ENCODE assay signal across 9 cellular contexts in genomic region chr7:44045226-44046014, GRCh38. TPM values are rescaled to one million over a fixed set of nuclear protein-coding genes. Genes with fewer than 3 reads are reported as not detected.
A peak's percentile ranks its signal among the peaks of the same experiment; 100 is the strongest.
DNase-seq lines count a peak whose midpoint lies in the region; ATAC-seq, FAIRE-seq and TF ChIP-seq lines count a peak whose summit lies in the region.
"Had no signal": no experiment of that assay in that cellular context is flagged by ENCODE, and none has a peak within 500 bp of the region (broad histone marks: within the 10 kb centered on the region; RNA-seq: fewer than 3 reads in every experiment).

No MANE protein-coding gene starts in this region.

- peak overlapping the region; percentile 96 for H3K4me2 ChIP-seq in GM12878 (ENCODE audit: control insufficient read depth, insufficient read depth)

- peaks cover 51% of the 10 kb centered on the region for H3K79me2 ChIP-seq in GM12878 (ENCODE audit: control insufficient read depth, insufficient read depth, low read length)

- H3K36me3 ChIP-seq in ES-I3 (ENCODE audit: insufficient read depth, low read length) (no peaks in the 10 kb centered on the region), GM12878 (ENCODE audit: control insufficient read depth in 2 of 2, insufficient read depth in 2 of 2, low read length in 1 of 2) (peaks cover 8 to 9% of the 10 kb centered on the region in 2 experiments), lung (ENCODE audit: control insufficient read depth in 2 of 2, insufficient read depth in 2 of 2, low read length in 2 of 2) (peaks cover 0 to 14% of the 10 kb centered on the region in 2 donors), urinary bladder (ENCODE audit: insufficient read depth) (no peaks in the 10 kb centered on the region)

- peaks cover 14% of the 10 kb centered on the region for H4K20me1 ChIP-seq in GM12878 (ENCODE audit: control insufficient read depth, insufficient read depth)

- RAD21 ChIA-PET in GM12878 (lab: Charles Lee; ENCODE audit: unreplicated experiment), result interaction anchor here (0.5 to 2.1 kb wide), 2 partner anchors 26 to 55 kb away, joined by 4 to 6 read pairs; no protein-coding TSS in a partner anchor

- no peak for TF ChIP-seq RAD21 in GM12878 (IDR thresholded peaks at IDR 0.05; ENCODE audit: insufficient read depth, low read depth, low read length)

- peak; percentile 17 for ATAC-seq in GM12878
- no peak for ATAC-seq in lung (ENCODE audit: insufficient read depth, low FRiP score)
- ATAC-seq in GM21723 (IDR thresholded peaks at IDR 0.05; ENCODE audit: unreplicated experiment), result no peak

- H3K4me1 ChIP-seq in ES-I3 (ENCODE audit: insufficient read depth, low read length), result no peaks in the 10 kb centered on the region
- peaks cover 15% of the 10 kb centered on the region for H3K4me1 ChIP-seq in GM12878 (ENCODE audit: control insufficient read depth, insufficient read depth, low read length)
- H3K4me1 ChIP-seq in lung (ENCODE audit: control insufficient read depth in 2 of 2, insufficient read depth in 2 of 2, low read length in 2 of 2), result peaks cover 3 to 21% of the 10 kb centered on the region in 2 donors
- H3K4me1 ChIP-seq in urinary bladder (ENCODE audit: insufficient read depth), result no peaks in the 10 kb centered on the region

- H3K27ac ChIP-seq in GM12878 (ENCODE audit: control insufficient read depth, insufficient read depth) (peak overlapping the region; percentile 88), lung (ENCODE audit: low read depth in 1 of 2, low read length in 1 of 2) (peak overlapping the region; percentile 79 to 99), urinary bladder (ENCODE audit: low read depth) (peak overlapping the region; percentile 75)

- CTCF ChIA-PET in GM12878 (lab: Yijun Ruan, JAX), result interaction anchor here (1.2 kb wide), 1 partner anchor 151 kb away, joined by 4 read pairs; no protein-coding TSS in a partner anchor

- TF ChIP-seq CTCF in GM12878 (IDR thresholded peaks at IDR 0.05 in 2 of 3, conservative IDR thresholded peaks at IDR 0.05 in 1 of 3; ENCODE audit: control insufficient read depth in 2 of 3, extremely low read depth in 1 of 3, insufficient read depth in 1 of 3, low read depth in 3 of 3, low read length in 3 of 3) (no peak), lung (IDR thresholded peaks at IDR 0.05; ENCODE audit: control extremely low read depth, extremely low read depth) (no peak)

- no peaks in the 10 kb centered on the region for H3K9me3 Mint-ChIP-seq in IgD-negative memory B cell

- TF ChIP-seq EP300 in GM12878 (IDR thresholded peaks at IDR 0.05; ENCODE audit: borderline replicate concordance in 1 of 2, control insufficient read depth in 1 of 2, low read depth in 2 of 2, low read length in 2 of 2), result no peak

- peaks cover 1% of the 10 kb centered on the region for H3K27me3 Mint-ChIP-seq in IgD-negative memory B cell

- H3K27me3 ChIP-seq in GM12878 (replicated peaks in 1 of 2; ENCODE audit: control insufficient read depth in 2 of 2, insufficient read depth in 2 of 2, low read length in 1 of 2), result no peaks in the 10 kb centered on the region
- H3K27me3 ChIP-seq in lung (ENCODE audit: control insufficient read depth, insufficient read depth), result no peaks in the 10 kb centered on the region

- peaks cover 6% of the 10 kb centered on the region for H3K36me3 Mint-ChIP-seq in IgD-negative memory B cell

- peak overlapping the region; percentile 87 to 95 (median 92) for H3K4me3 Mint-ChIP-seq in IgD-negative memory B cell

- no peak for FAIRE-seq in GM12878 (lab: Jason Lieb, UNC)

- POLR2A ChIA-PET in GM12878 (lab: Charles Lee), result interaction anchor here (0.6 to 2.1 kb wide), 4 partner anchors 19 to 166 kb away, joined by 3 to 16 read pairs (median 6); partner anchors contain the start of gene YKT6

- no peak for TF ChIP-seq POLR2A in GM12878 (IDR thresholded peaks at IDR 0.05; ENCODE audit: low read depth, low read length)

- intact Hi-C loops in GM12878 (cut with micrococcal nuclease; ENCODE audit: unreplicated experiment), result no loop called here

- H3K4me1 Mint-ChIP-seq in IgD-negative memory B cell, result peaks cover 16 to 56% (median 45%) of the 10 kb centered on the region in 3 donors

- in situ Hi-C loops in GM12878 (cut with MboI), result no loop called here

- 1% methylated on average over 15 of the region's 15 CpGs for WGBS in GM12878 (ENCODE audit: insufficient coverage, insufficient replicate concordance, low lambda C conversion rate, missing lambda C conversion rate)
- WGBS in lung, 2 donors, result 21% methylated on average over 14 to 15 of the region's 15 CpGs
- WGBS in urinary bladder, result 21% methylated on average over 15 of the region's 15 CpGs

- SMC1A ChIA-PET in GM12878 (lab: Charles Lee; ENCODE audit: uncharacterized antibody, unreplicated experiment), result interaction anchor here (1.7 to 1.8 kb wide), 2 partner anchors 13 to 25 kb away, joined by 4 to 6 read pairs; no protein-coding TSS in a partner anchor

- no peak overlapping the region for H2AFZ ChIP-seq in GM12878 (ENCODE audit: control insufficient read depth, low read depth, low read length)

- DNase-seq in GM12878 (ENCODE audit: low read depth, low spot score) (no peak), lung (ENCODE audit: low spot score) (no peak), NCI-H2171 treated with DMSO at 0.1 percent for 48 hours (lab: John Stamatoyannopoulos, UW) (no peak), dedifferentiated amniotic fluid mesenchymal stem cell (ENCODE audit: extremely low spot score) (no peak)

- H3K4me3 ChIP-seq in GM12878 (peak overlapping the region; percentile 83), lung (peak overlapping the region; percentile 98), urinary bladder (ENCODE audit: low read depth, low read length) (peak overlapping the region; percentile 92)

- TSS peak; percentile 67 for BruUV-seq in GM12878 (replicated peaks; lab: Mats Ljungman, UMichigan)

- peak overlapping the region; percentile 87 to 98 (median 98) for H3K27ac Mint-ChIP-seq in IgD-negative memory B cell

- H3K9ac ChIP-seq in ES-I3 (ENCODE audit: low read depth, low read length), result peak overlapping the region; percentile 92
- H3K9ac ChIP-seq in GM12878 (ENCODE audit: control insufficient read depth, insufficient read depth, low read length), result peak overlapping the region; percentile 82

- no peaks in the 10 kb centered on the region for H3K9me3 ChIP-seq in ES-I3 (ENCODE audit: control insufficient read depth, insufficient read depth, low read length)
- H3K9me3 ChIP-seq in GM12878 (replicated peaks; ENCODE audit: control insufficient read depth, insufficient read depth, low read length), result no peaks in the 10 kb centered on the region
- no peaks in the 10 kb centered on the region for H3K9me3 ChIP-seq in lung (ENCODE audit: control insufficient read depth in 2 of 2, insufficient read depth in 1 of 2, low read length in 1 of 2)

RNA-seq across cellular contexts. Expression of gene DBNL, which starts 0.9 kb away (rescaled TPM):
- 384 TPM for polyA plus RNA-seq in IgD-negative memory B cell
- total RNA-seq in GM12878 (2013; cell fraction: nucleolus; rRNA removed), result 252 and 284 TPM in 2 replicates
- 113 and 117 TPM in 2 replicates for total RNA-seq in GM12878 (2014; rRNA removed)
- total RNA-seq in GM12878 (2014; rRNA removed; fragmentation: Illumina TruSeq; extraction: Trizol), result 62.0 and 65.6 TPM in 2 replicates
- 108 and 110 TPM in 2 replicates for total RNA-seq in GM12878 (2021)
- 79.6 TPM for polyA plus RNA-seq in GM12878 (2011; ENCODE audit: low read depth)
- 32.2 and 58.3 TPM in 2 replicates for polyA plus RNA-seq in GM12878 (2011; rRNA removed)
- 82.9 and 87.8 TPM in 2 replicates for polyA plus RNA-seq in GM12878 (2011; cell fraction: cytosol; rRNA removed)
- polyA plus RNA-seq in GM12878 (2011; cell fraction: nucleus; rRNA removed), result 136 and 153 TPM in 2 replicates
- polyA plus RNA-seq in GM12878 (2012), result 72.6 and 74.6 TPM in 2 replicates
- 30.2 and 78.1 TPM in 2 replicates for polyA plus RNA-seq in GM12878 (2014; fragmentation: Illumina TruSeq; extraction: Trizol)
- polyA plus RNA-seq in GM12878 (2014; fragmentation: Nextera tagmentation; extraction: Ambion mirVana), result 10 to 100 TPM in 1 of 2 experiments, 1 to 10 TPM in 1; 4.1 to 18.5 TPM
- 90.4 and 108 TPM in 2 replicates for polyA plus RNA-seq in GM12878 (2014; rRNA removed)
- 100 to 1,000 TPM; 161 to 179 TPM for polyA plus RNA-seq in GM12878 (2016; fragmentation: Nextera tagmentation; extraction: Ambion mirVana)
- 61.2 and 89.4 TPM in 2 replicates for polyA minus RNA-seq in GM12878 (2011; rRNA and poly(A)+ RNA removed)
- 23.8 and 26.2 TPM in 2 replicates for polyA minus RNA-seq in GM12878 (2011; cell fraction: cytosol; rRNA and poly(A)+ RNA removed)
- polyA minus RNA-seq in GM12878 (2011; cell fraction: nucleus; rRNA and poly(A)+ RNA removed), result 35.8 and 70.2 TPM in 2 replicates
- 100 to 1,000 TPM in 1 of 2 donors, 10 to 100 TPM in 1; 65.9 to 144 TPM for total RNA-seq in lung
- 100 to 1,000 TPM in 1 of 2 donors, 10 to 100 TPM in 1; 89.3 to 209 TPM for polyA plus RNA-seq in lung
- 56.0 TPM for total RNA-seq in urinary bladder
- polyA plus RNA-seq in urinary bladder, result 111 TPM

RNA-seq across cellular contexts. Expression of gene PGAM2, which starts 19.9 kb away (rescaled TPM):
- polyA plus RNA-seq in IgD-negative memory B cell (not detected), GM12878 (2011; rRNA removed) (not detected in 2 replicates), GM12878 (2014; fragmentation: Illumina TruSeq; extraction: Trizol) (not detected in 2 replicates), GM12878 (2014; fragmentation: Nextera tagmentation; extraction: Ambion mirVana) (not detected), GM12878 (2014; rRNA removed) (0.13 TPM in 1 of 2 replicates, not detected in the other), GM12878 (2016; fragmentation: Nextera tagmentation; extraction: Ambion mirVana) (not detected), lung (under 1 TPM; 0.63 to 0.83 TPM), urinary bladder (0.71 TPM)
- total RNA-seq in GM12878 (2013; cell fraction: nucleolus; rRNA removed), result 2.5 and 3.7 TPM in 2 replicates
- total RNA-seq in GM12878 (2014; rRNA removed) (not detected in 2 replicates), GM12878 (2014; rRNA removed; fragmentation: Illumina TruSeq; extraction: Trizol) (not detected in 2 replicates), GM12878 (2021) (0.24 TPM in 1 of 2 replicates, not detected in the other), lung (under 1 TPM in 1 of 2 donors, not detected in 1; 0.85 TPM), urinary bladder (3.1 TPM)
- not detected for polyA plus RNA-seq in GM12878 (2011; ENCODE audit: low read depth)
- polyA plus RNA-seq in GM12878 (2011; cell fraction: cytosol; rRNA removed), result not detected in 2 replicates
- 0.87 and 1.2 TPM in 2 replicates for polyA plus RNA-seq in GM12878 (2011; cell fraction: nucleus; rRNA removed)
- 0.18 TPM in 1 of 2 replicates, not detected in the other for polyA plus RNA-seq in GM12878 (2012)
- polyA minus RNA-seq in GM12878 (2011; rRNA and poly(A)+ RNA removed), result not detected in 2 replicates
- polyA minus RNA-seq in GM12878 (2011; cell fraction: cytosol; rRNA and poly(A)+ RNA removed), result not detected in 2 replicates
- 0.57 and 0.97 TPM in 2 replicates for polyA minus RNA-seq in GM12878 (2011; cell fraction: nucleus; rRNA and poly(A)+ RNA removed)
- total RNA-seq: NCI-H460 had no signal

RNA-seq across cellular contexts. Expression of gene POLM, which starts 36.9 kb away (rescaled TPM):
- 42.0 TPM for polyA plus RNA-seq in IgD-negative memory B cell
- total RNA-seq in GM12878 (2013; cell fraction: nucleolus; rRNA removed), result 108 and 133 TPM in 2 replicates
- total RNA-seq in GM12878 (2014; rRNA removed), result 23.3 and 24.8 TPM in 2 replicates
- total RNA-seq in GM12878 (2014; rRNA removed; fragmentation: Illumina TruSeq; extraction: Trizol), result 13.5 and 14.1 TPM in 2 replicates
- 33.8 and 37.8 TPM in 2 replicates for total RNA-seq in GM12878 (2021)
- polyA plus RNA-seq in GM12878 (2011; ENCODE audit: low read depth), result 9.0 TPM
- polyA plus RNA-seq in GM12878 (2011; rRNA removed), result 11.0 and 15.9 TPM in 2 replicates
- polyA plus RNA-seq in GM12878 (2011; cell fraction: cytosol; rRNA removed), result 17.6 and 26.6 TPM in 2 replicates
- polyA plus RNA-seq in GM12878 (2011; cell fraction: nucleus; rRNA removed), result 86.2 and 99.8 TPM in 2 replicates
- 16.6 and 18.6 TPM in 2 replicates for polyA plus RNA-seq in GM12878 (2012)
- 8.0 and 16.1 TPM in 2 replicates for polyA plus RNA-seq in GM12878 (2014; fragmentation: Illumina TruSeq; extraction: Trizol)
- 1 to 10 TPM; 3.1 to 4.6 TPM for polyA plus RNA-seq in GM12878 (2014; fragmentation: Nextera tagmentation; extraction: Ambion mirVana)
- 39.4 and 41.5 TPM in 2 replicates for polyA plus RNA-seq in GM12878 (2014; rRNA removed)
- 10 to 100 TPM; 22.0 to 23.2 TPM for polyA plus RNA-seq in GM12878 (2016; fragmentation: Nextera tagmentation; extraction: Ambion mirVana)
- 19.2 and 33.0 TPM in 2 replicates for polyA minus RNA-seq in GM12878 (2011; rRNA and poly(A)+ RNA removed)
- polyA minus RNA-seq in GM12878 (2011; cell fraction: cytosol; rRNA and poly(A)+ RNA removed), result 12.7 and 16.4 TPM in 2 replicates
- 41.2 and 67.5 TPM in 2 replicates for polyA minus RNA-seq in GM12878 (2011; cell fraction: nucleus; rRNA and poly(A)+ RNA removed)
- total RNA-seq in lung, result 10 to 100 TPM; 27.9 to 35.8 TPM
- 10 to 100 TPM; 17.9 to 19.1 TPM for polyA plus RNA-seq in lung
- 10.2 TPM for total RNA-seq in urinary bladder
- 22.2 TPM for polyA plus RNA-seq in urinary bladder

RNA-seq across cellular contexts. Expression of gene SPDYE1, which starts 47.7 kb away (rescaled TPM):
- 0.10 TPM for polyA plus RNA-seq in IgD-negative memory B cell
- 0.32 TPM in 1 of 2 replicates, not detected in the other for total RNA-seq in GM12878 (2013; cell fraction: nucleolus; rRNA removed)
- 0.11 TPM in 1 of 2 replicates, not detected in the other for total RNA-seq in GM12878 (2014; rRNA removed)
- total RNA-seq in GM12878 (2014; rRNA removed; fragmentation: Illumina TruSeq; extraction: Trizol), result 0.04 TPM in 1 of 2 replicates, not detected in the other
- not detected in 2 replicates for total RNA-seq in GM12878 (2021)
- 0.09 TPM for polyA plus RNA-seq in GM12878 (2011; ENCODE audit: low read depth)
- 0.05 TPM in 1 of 2 replicates, not detected in the other for polyA plus RNA-seq in GM12878 (2011; rRNA removed)
- not detected in 2 replicates for polyA plus RNA-seq in GM12878 (2011; cell fraction: cytosol; rRNA removed)
- not detected in 2 replicates for polyA plus RNA-seq in GM12878 (2011; cell fraction: nucleus; rRNA removed)
- polyA plus RNA-seq in GM12878 (2012), result 0.18 and 0.37 TPM in 2 replicates
- not detected in 2 replicates for polyA plus RNA-seq in GM12878 (2014; fragmentation: Illumina TruSeq; extraction: Trizol)
- under 1 TPM; 0.05 to 0.07 TPM for polyA plus RNA-seq in GM12878 (2014; fragmentation: Nextera tagmentation; extraction: Ambion mirVana)
- polyA plus RNA-seq in GM12878 (2014; rRNA removed), result not detected in 2 replicates
- 1 to 10 TPM; 1.1 to 1.3 TPM for polyA plus RNA-seq in GM12878 (2016; fragmentation: Nextera tagmentation; extraction: Ambion mirVana)
- not detected in 2 replicates for polyA minus RNA-seq in GM12878 (2011; rRNA and poly(A)+ RNA removed)
- not detected in 2 replicates for polyA minus RNA-seq in GM12878 (2011; cell fraction: cytosol; rRNA and poly(A)+ RNA removed)
- polyA minus RNA-seq in GM12878 (2011; cell fraction: nucleus; rRNA and poly(A)+ RNA removed), result not detected in 2 replicates
- under 1 TPM in 1 of 2 donors, not detected in 1; 0.09 TPM for total RNA-seq in lung
- polyA plus RNA-seq in lung, result not detected
- not detected for total RNA-seq in urinary bladder
- not detected for polyA plus RNA-seq in urinary bladder
- total RNA-seq: NCI-H460 had no signal

RNA-seq across cellular contexts. Expression of gene AEBP1, which starts 58.7 kb away (rescaled TPM):
- polyA plus RNA-seq in IgD-negative memory B cell, result 3.7 TPM
- 1.9 and 3.2 TPM in 2 replicates for total RNA-seq in GM12878 (2013; cell fraction: nucleolus; rRNA removed)
- total RNA-seq in GM12878 (2014; rRNA removed), result 0.06 TPM in 1 of 2 replicates, not detected in the other
- total RNA-seq in GM12878 (2014; rRNA removed; fragmentation: Illumina TruSeq; extraction: Trizol), result not detected in 2 replicates
- total RNA-seq in GM12878 (2021), result 0.16 and 0.23 TPM in 2 replicates
- 0.46 TPM for polyA plus RNA-seq in GM12878 (2011; ENCODE audit: low read depth)
- polyA plus RNA-seq in GM12878 (2011; rRNA removed), result 0.09 and 0.20 TPM in 2 replicates
- polyA plus RNA-seq in GM12878 (2011; cell fraction: cytosol; rRNA removed), result 0.13 and 0.22 TPM in 2 replicates
- 1.8 and 3.1 TPM in 2 replicates for polyA plus RNA-seq in GM12878 (2011; cell fraction: nucleus; rRNA removed)
- polyA plus RNA-seq in GM12878 (2012), result 0.31 and 0.46 TPM in 2 replicates
- not detected in 2 replicates for polyA plus RNA-seq in GM12878 (2014; fragmentation: Illumina TruSeq; extraction: Trizol)
- not detected for polyA plus RNA-seq in GM12878 (2014; fragmentation: Nextera tagmentation; extraction: Ambion mirVana)
- polyA plus RNA-seq in GM12878 (2014; rRNA removed), result 0.08 TPM in 1 of 2 replicates, not detected in the other
- polyA plus RNA-seq in GM12878 (2016; fragmentation: Nextera tagmentation; extraction: Ambion mirVana), result under 1 TPM in 1 of 2 experiments, not detected in 1; 0.11 TPM
- 0.67 TPM in 1 of 2 replicates, not detected in the other for polyA minus RNA-seq in GM12878 (2011; rRNA and poly(A)+ RNA removed)
- not detected in 2 replicates for polyA minus RNA-seq in GM12878 (2011; cell fraction: cytosol; rRNA and poly(A)+ RNA removed)
- polyA minus RNA-seq in GM12878 (2011; cell fraction: nucleus; rRNA and poly(A)+ RNA removed), result 0.24 and 0.57 TPM in 2 replicates
- 100 to 1,000 TPM in 1 of 2 donors, 10 to 100 TPM in 1; 43.4 to 124 TPM for total RNA-seq in lung
- polyA plus RNA-seq in lung, result 10 to 100 TPM; 68.3 to 69.0 TPM
- 57.2 TPM for total RNA-seq in urinary bladder
- polyA plus RNA-seq in urinary bladder, result 247 TPM
- total RNA-seq: NCI-H460 had no signal
